ENCODE assay signal across 13 cellular contexts in genomic region chr17:58575511-58575910, GRCh38.
DNase-seq lines count a peak whose midpoint lies in the region; ATAC-seq and TF ChIP-seq lines count a peak whose summit lies in the region.
"Had no signal": no experiment of that assay in that cellular context is flagged by ENCODE, and none has a peak within 500 bp of the region (broad histone marks: within the 10 kb centered on the region; RNA-seq: fewer than 3 reads in every experiment).

No MANE protein-coding gene starts in this region.

- intact Hi-C loops in natural killer cell (cut with micrococcal nuclease) = no loop called here

- H3K4me1 ChIP-seq in trophoblast cell (ENCODE audit: control insufficient read depth in 1 of 2, insufficient read depth in 2 of 2, low read length in 2 of 2) = no peaks in the 10 kb centered on the region

- H3K4me3 ChIP-seq in trophoblast cell (ENCODE audit: low read depth, low read length) = no peak overlapping the region

- ATAC-seq in natural killer cell = no peak

- H3K36me3 Mint-ChIP-seq in natural killer cell = no peaks in the 10 kb centered on the region
- H3K36me3 Mint-ChIP-seq: naive B cell had no signal

- peak; percentile 81 for DNase-seq in ELR (ENCODE audit: low read depth)
- DNase-seq in MV-4-11 (lab: John Stamatoyannopoulos, UW) = peak; percentile 33
- DNase-seq in dermis blood vessel endothelial cell = peak; percentile 37
- DNase-seq in trophoblast cell = peak; percentile 78 to 90
- no peak for DNase-seq in natural killer cell
- DNase-seq in NCI-H526 treated with DMSO at 0.1 percent for 48 hours (lab: John Stamatoyannopoulos, UW) = no peak
- no peak for DNase-seq in anterior cingulate cortex (lab: John Stamatoyannopoulos, UW)
- no peak for DNase-seq in NCI-H2107 treated with DMSO at 0.1 percent for 48 hours (lab: John Stamatoyannopoulos, UW; ENCODE audit: unreplicated experiment)
- DNase-seq: activated B cell treated with CpG ODN at 0.5 μM for 24 hours; cortex of kidney; DND-41; naive B cell; stimulated activated CD8-positive, alpha-beta memory T cell treated with anti-CD3 and anti-CD28 coated beads, Interleukin-4, amount 100 ng/mL, for 48 hours had no signal

- H4K12ac ChIP-seq in trophoblast cell (ENCODE audit: low read depth, low read length) = no peak overlapping the region

- no peaks in the 10 kb centered on the region for H3K36me3 ChIP-seq in trophoblast cell (ENCODE audit: control insufficient read depth in 1 of 2, insufficient read depth in 2 of 2, low read length in 2 of 2)

- no peak overlapping the region for H2BK12ac ChIP-seq in trophoblast cell (ENCODE audit: low read length)

- no peaks in the 10 kb centered on the region for H3K9me3 ChIP-seq in trophoblast cell (ENCODE audit: insufficient read depth, low read depth, low read length)

- WGBS in trophoblast cell (ENCODE audit: extremely low coverage, insufficient coverage, insufficient read length) = no CpG with 5 or more reads among the region's 1 CpG

- H2BK5ac ChIP-seq in trophoblast cell (ENCODE audit: low read depth, low read length, poor library complexity) = no peak overlapping the region

- no peak overlapping the region for H4K91ac ChIP-seq in trophoblast cell (ENCODE audit: low read depth, low read length)

- no peak overlapping the region for H3K27ac Mint-ChIP-seq in natural killer cell
- H3K27ac Mint-ChIP-seq: activated B cell treated with CpG ODN at 0.5 μM for 24 hours had no signal

- no peaks in the 10 kb centered on the region for H3K4me1 Mint-ChIP-seq in natural killer cell
- H3K4me1 Mint-ChIP-seq: activated B cell treated with CpG ODN at 0.5 μM for 24 hours, naive B cell had no signal

- no peak overlapping the region for H3K23ac ChIP-seq in trophoblast cell (ENCODE audit: low read length)

- H3K79me2 ChIP-seq in trophoblast cell (ENCODE audit: control insufficient read depth, insufficient read depth, low read length, poor library complexity) = no peaks in the 10 kb centered on the region

- no peak overlapping the region for H2AFZ ChIP-seq in trophoblast cell (ENCODE audit: insufficient read depth, low read length, poor library complexity)

- no peak overlapping the region for H3K4me3 Mint-ChIP-seq in natural killer cell
- H3K4me3 Mint-ChIP-seq: activated B cell treated with CpG ODN at 0.5 μM for 24 hours, naive B cell had no signal

- no peak overlapping the region for H3K27ac ChIP-seq in trophoblast cell (ENCODE audit: low read depth, low read length)

- H4K8ac ChIP-seq in trophoblast cell (ENCODE audit: low read depth, low read length) = peak overlapping the region; percentile 39

- no peak overlapping the region for H3K9ac ChIP-seq in trophoblast cell (ENCODE audit: low read length)

- no peak overlapping the region for H3K4ac ChIP-seq in trophoblast cell (ENCODE audit: low read depth, low read length)

- H2AK5ac ChIP-seq in trophoblast cell (ENCODE audit: low read length) = no peak overlapping the region

- no peaks in the 10 kb centered on the region for H3K27me3 ChIP-seq in trophoblast cell (ENCODE audit: insufficient read depth, low read length)

- TF ChIP-seq CTCF in natural killer cell (IDR thresholded peaks at IDR 0.05) = no peak

- H3K27me3 Mint-ChIP-seq in natural killer cell (ENCODE audit: low read depth in 2 of 2) = peaks cover 0 to 4% of the 10 kb centered on the region in 2 donors
- H3K27me3 Mint-ChIP-seq: activated B cell treated with CpG ODN at 0.5 μM for 24 hours, naive B cell had no signal

- H3K14ac ChIP-seq in trophoblast cell (ENCODE audit: low read length) = no peak overlapping the region

- no peak overlapping the region for H2BK120ac ChIP-seq in trophoblast cell (ENCODE audit: insufficient read depth, low read length, poor library complexity)

- peaks cover 2% of the 10 kb centered on the region for H3K79me1 ChIP-seq in trophoblast cell (ENCODE audit: low read length)

- no peaks in the 10 kb centered on the region for H3K9me3 Mint-ChIP-seq in natural killer cell
- H3K9me3 Mint-ChIP-seq: activated B cell treated with CpG ODN at 0.5 μM for 24 hours, naive B cell had no signal

- H3K4me2 ChIP-seq in trophoblast cell (ENCODE audit: low read length) = no peak overlapping the region

- no peak overlapping the region for H3K18ac ChIP-seq in trophoblast cell (ENCODE audit: low read length)

Comparison
In these comparisons a context has a peak if more than half of its experiments do, and no peak if none do; other contexts are left out.
1. DNase-seq: peak in ELR (single experiment), MV-4-11 (single experiment), dermis blood vessel endothelial cell (single experiment) and trophoblast cell (2 of 2); none in natural killer cell (single experiment), NCI-H526 treated with DMSO at 0.1 percent for 48 hours (single experiment), anterior cingulate cortex (0 of 58) and NCI-H2107 treated with DMSO at 0.1 percent for 48 hours (single experiment).